Comparison of ENCODE assay signal across 1 cellular context in the genomic region with DNA sequence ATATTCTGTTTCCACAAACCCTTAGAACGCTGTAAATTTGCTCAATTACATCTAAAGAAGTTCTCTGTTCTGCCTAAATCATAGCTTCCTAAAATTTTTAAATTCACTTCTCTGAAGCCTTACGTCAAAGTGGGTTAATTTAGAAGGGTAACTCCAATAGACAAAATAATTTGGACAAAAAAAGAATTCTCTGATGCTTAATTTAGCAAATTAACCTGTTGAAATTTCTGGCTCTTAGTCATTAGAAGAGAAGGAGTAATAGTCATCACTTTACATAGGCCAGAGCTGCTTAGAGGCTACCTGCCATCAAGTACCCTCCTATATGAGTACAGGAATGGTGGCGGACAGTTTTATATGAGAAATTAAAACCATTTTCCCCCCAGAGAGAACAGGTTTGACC.
TF ChIP-seq lines count a peak whose summit lies in the region.

No MANE protein-coding gene starts in this region.

TF ChIP-seq in liver, 16 proteins besides CTCF, POLR2A, EP300 and RAD21 (continued from another document):
- TF ChIP-seq, protein P1, sequence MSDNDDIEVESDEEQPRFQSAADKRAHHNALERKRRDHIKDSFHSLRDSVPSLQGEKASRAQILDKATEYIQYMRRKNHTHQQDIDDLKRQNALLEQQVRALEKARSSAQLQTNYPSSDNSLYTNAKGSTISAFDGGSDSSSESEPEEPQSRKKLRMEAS (IDR thresholded peaks at IDR 0.05), result no peak
- TF ChIP-seq HNF4A (conservative IDR thresholded peaks at IDR 0.05) (no peak), SP1 (IDR thresholded peaks at IDR 0.05) (no peak), RXRA (IDR thresholded peaks at IDR 0.05) (no peak)
- TF ChIP-seq, protein P2, sequence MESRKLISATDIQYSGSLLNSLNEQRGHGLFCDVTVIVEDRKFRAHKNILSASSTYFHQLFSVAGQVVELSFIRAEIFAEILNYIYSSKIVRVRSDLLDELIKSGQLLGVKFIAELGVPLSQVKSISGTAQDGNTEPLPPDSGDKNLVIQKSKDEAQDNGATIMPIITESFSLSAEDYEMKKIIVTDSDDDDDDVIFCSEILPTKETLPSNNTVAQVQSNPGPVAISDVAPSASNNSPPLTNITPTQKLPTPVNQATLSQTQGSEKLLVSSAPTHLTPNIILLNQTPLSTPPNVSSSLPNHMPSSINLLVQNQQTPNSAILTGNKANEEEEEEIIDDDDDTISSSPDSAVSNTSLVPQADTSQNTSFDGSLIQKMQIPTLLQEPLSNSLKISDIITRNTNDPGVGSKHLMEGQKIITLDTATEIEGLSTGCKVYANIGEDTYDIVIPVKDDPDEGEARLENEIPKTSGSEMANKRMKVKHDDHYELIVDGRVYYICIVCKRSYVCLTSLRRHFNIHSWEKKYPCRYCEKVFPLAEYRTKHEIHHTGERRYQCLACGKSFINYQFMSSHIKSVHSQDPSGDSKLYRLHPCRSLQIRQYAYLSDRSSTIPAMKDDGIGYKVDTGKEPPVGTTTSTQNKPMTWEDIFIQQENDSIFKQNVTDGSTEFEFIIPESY (IDR thresholded peaks at IDR 0.05), result no peak
